In genomic region chr17:18981642-18982424, GRCh38 we compare ENCODE assay signal across 1 cellular context.
TF ChIP-seq lines count a peak whose summit lies in the region.

No MANE protein-coding gene starts in this region.

TF ChIP-seq in HEK293, 187 proteins besides CTCF, POLR2A, EP300 and RAD21 (continued from another document and continues in another):
- TF ChIP-seq, protein P1, sequence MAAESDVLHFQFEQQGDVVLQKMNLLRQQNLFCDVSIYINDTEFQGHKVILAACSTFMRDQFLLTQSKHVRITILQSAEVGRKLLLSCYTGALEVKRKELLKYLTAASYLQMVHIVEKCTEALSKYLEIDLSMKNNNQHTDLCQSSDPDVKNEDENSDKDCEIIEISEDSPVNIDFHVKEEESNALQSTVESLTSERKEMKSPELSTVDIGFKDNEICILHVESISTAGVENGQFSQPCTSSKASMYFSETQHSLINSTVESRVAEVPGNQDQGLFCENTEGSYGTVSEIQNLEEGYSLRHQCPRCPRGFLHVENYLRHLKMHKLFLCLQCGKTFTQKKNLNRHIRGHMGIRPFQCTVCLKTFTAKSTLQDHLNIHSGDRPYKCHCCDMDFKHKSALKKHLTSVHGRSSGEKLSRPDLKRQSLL (tag by site-specific recombination; IDR thresholded peaks at IDR 0.05), result peak; percentile 96
- no peak for TF ChIP-seq ZFP3 (tag by site-specific recombination; IDR thresholded peaks at IDR 0.05; ENCODE audit: low read depth)
- TF ChIP-seq KLF17 (tag by site-specific recombination; IDR thresholded peaks at IDR 0.05), result 0 out of 2 replicates have a peak, but pooled peaks have one; percentile 18
- TF ChIP-seq ZBTB1 (tag by site-specific recombination; IDR thresholded peaks at IDR 0.05), result no peak
- TF ChIP-seq SCRT1 (tag by site-specific recombination; IDR thresholded peaks at IDR 0.05; ENCODE audit: borderline replicate concordance), result no peak
- peak; percentile 64; the same call in 1 of the 2 replicates for TF ChIP-seq ZEB2 (tag by site-specific recombination; IDR thresholded peaks at IDR 0.05)
- no peak for TF ChIP-seq REPIN1 (tag by site-specific recombination; IDR thresholded peaks at IDR 0.05; ENCODE audit: low read depth)
- TF ChIP-seq ZBTB21 (tag by site-specific recombination; IDR thresholded peaks at IDR 0.05), result no peak; the same call in 1 of the 2 replicates
- TF ChIP-seq ZNF785 (tag by site-specific recombination; IDR thresholded peaks at IDR 0.05), result no peak
- no peak for TF ChIP-seq ZNF555 (tag by site-specific recombination; conservative IDR thresholded peaks at IDR 0.05)
- TF ChIP-seq ZBTB10 (tag by site-specific recombination; IDR thresholded peaks at IDR 0.05), result no peak; the same call in 1 of the 2 replicates
- no peak for TF ChIP-seq ZNF239 (tag by site-specific recombination; IDR thresholded peaks at IDR 0.05)
- TF ChIP-seq, protein P2, sequence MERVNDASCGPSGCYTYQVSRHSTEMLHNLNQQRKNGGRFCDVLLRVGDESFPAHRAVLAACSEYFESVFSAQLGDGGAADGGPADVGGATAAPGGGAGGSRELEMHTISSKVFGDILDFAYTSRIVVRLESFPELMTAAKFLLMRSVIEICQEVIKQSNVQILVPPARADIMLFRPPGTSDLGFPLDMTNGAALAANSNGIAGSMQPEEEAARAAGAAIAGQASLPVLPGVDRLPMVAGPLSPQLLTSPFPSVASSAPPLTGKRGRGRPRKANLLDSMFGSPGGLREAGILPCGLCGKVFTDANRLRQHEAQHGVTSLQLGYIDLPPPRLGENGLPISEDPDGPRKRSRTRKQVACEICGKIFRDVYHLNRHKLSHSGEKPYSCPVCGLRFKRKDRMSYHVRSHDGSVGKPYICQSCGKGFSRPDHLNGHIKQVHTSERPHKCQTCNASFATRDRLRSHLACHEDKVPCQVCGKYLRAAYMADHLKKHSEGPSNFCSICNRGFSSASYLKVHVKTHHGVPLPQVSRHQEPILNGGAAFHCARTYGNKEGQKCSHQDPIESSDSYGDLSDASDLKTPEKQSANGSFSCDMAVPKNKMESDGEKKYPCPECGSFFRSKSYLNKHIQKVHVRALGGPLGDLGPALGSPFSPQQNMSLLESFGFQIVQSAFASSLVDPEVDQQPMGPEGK (tag by site-specific recombination; IDR thresholded peaks at IDR 0.05), result peak; percentile 80
- TF ChIP-seq ZNF529 (tag by site-specific recombination; IDR thresholded peaks at IDR 0.05; ENCODE audit: insufficient replicate concordance), result no peak
- TF ChIP-seq ZSCAN18 (tag by site-specific recombination; IDR thresholded peaks at IDR 0.05), result no peak
- TF ChIP-seq ZBTB7A (tag by site-specific recombination; IDR thresholded peaks at IDR 0.05; ENCODE audit: low read depth), result no peak
- TF ChIP-seq ZNF518A (tag by site-specific recombination; conservative IDR thresholded peaks at IDR 0.05; ENCODE audit: low read depth), result no peak; the same call in 1 of the 2 replicates
- TF ChIP-seq ZNF777 (tag by site-specific recombination; IDR thresholded peaks at IDR 0.05; ENCODE audit: borderline replicate concordance), result no peak
- TF ChIP-seq ZNF521 (tag by site-specific recombination; IDR thresholded peaks at IDR 0.05), result no peak
- TF ChIP-seq MZF1 (tag by site-specific recombination; IDR thresholded peaks at IDR 0.05; ENCODE audit: borderline replicate concordance), result no peak
- no peak; the same call in none of the 2 replicates for TF ChIP-seq ZNF366 (tag by site-specific recombination; conservative IDR thresholded peaks at IDR 0.05)
- TF ChIP-seq, protein P3, sequence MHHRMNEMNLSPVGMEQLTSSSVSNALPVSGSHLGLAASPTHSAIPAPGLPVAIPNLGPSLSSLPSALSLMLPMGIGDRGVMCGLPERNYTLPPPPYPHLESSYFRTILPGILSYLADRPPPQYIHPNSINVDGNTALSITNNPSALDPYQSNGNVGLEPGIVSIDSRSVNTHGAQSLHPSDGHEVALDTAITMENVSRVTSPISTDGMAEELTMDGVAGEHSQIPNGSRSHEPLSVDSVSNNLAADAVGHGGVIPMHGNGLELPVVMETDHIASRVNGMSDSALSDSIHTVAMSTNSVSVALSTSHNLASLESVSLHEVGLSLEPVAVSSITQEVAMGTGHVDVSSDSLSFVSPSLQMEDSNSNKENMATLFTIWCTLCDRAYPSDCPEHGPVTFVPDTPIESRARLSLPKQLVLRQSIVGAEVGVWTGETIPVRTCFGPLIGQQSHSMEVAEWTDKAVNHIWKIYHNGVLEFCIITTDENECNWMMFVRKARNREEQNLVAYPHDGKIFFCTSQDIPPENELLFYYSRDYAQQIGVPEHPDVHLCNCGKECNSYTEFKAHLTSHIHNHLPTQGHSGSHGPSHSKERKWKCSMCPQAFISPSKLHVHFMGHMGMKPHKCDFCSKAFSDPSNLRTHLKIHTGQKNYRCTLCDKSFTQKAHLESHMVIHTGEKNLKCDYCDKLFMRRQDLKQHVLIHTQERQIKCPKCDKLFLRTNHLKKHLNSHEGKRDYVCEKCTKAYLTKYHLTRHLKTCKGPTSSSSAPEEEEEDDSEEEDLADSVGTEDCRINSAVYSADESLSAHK (tag by site-specific recombination; IDR thresholded peaks at IDR 0.05), result peak; percentile 32; the same call in 1 of the 2 replicates
- TF ChIP-seq ZNF324 (tag by site-specific recombination; IDR thresholded peaks at IDR 0.05), result no peak
- TF ChIP-seq SCRT2 (tag by site-specific recombination; IDR thresholded peaks at IDR 0.05), result peak; percentile 81
- no peak for TF ChIP-seq ZNF121 (tag by site-specific recombination; IDR thresholded peaks at IDR 0.05)
- no peak for TF ChIP-seq ZNF747 (tag by site-specific recombination; IDR thresholded peaks at IDR 0.05)
- TF ChIP-seq ZNF26 (tag by site-specific recombination; IDR thresholded peaks at IDR 0.05), result no peak
- no peak for TF ChIP-seq ELK4 (IDR thresholded peaks at IDR 0.05; ENCODE audit: borderline replicate concordance, low read depth, low read length)
- 0 out of 2 replicates have a peak, but pooled peaks have one; percentile 64 for TF ChIP-seq ZNF660 (tag by site-specific recombination; IDR thresholded peaks at IDR 0.05)
- TF ChIP-seq SETDB1 (IDR thresholded peaks at IDR 0.05; ENCODE audit: insufficient read length, low read length), result no peak
- TF ChIP-seq, protein P4, sequence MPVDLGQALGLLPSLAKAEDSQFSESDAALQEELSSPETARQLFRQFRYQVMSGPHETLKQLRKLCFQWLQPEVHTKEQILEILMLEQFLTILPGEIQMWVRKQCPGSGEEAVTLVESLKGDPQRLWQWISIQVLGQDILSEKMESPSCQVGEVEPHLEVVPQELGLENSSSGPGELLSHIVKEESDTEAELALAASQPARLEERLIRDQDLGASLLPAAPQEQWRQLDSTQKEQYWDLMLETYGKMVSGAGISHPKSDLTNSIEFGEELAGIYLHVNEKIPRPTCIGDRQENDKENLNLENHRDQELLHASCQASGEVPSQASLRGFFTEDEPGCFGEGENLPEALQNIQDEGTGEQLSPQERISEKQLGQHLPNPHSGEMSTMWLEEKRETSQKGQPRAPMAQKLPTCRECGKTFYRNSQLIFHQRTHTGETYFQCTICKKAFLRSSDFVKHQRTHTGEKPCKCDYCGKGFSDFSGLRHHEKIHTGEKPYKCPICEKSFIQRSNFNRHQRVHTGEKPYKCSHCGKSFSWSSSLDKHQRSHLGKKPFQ (tag by site-specific recombination; IDR thresholded peaks at IDR 0.05), result no peak
- 0 out of 2 replicates have a peak, but pooled peaks have one; percentile 24 for TF ChIP-seq YY1 (tag by site-specific recombination; IDR thresholded peaks at IDR 0.05)
- TF ChIP-seq, protein P5, sequence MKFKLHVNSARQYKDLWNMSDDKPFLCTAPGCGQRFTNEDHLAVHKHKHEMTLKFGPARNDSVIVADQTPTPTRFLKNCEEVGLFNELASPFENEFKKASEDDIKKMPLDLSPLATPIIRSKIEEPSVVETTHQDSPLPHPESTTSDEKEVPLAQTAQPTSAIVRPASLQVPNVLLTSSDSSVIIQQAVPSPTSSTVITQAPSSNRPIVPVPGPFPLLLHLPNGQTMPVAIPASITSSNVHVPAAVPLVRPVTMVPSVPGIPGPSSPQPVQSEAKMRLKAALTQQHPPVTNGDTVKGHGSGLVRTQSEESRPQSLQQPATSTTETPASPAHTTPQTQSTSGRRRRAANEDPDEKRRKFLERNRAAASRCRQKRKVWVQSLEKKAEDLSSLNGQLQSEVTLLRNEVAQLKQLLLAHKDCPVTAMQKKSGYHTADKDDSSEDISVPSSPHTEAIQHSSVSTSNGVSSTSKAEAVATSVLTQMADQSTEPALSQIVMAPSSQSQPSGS (tag by site-specific recombination; IDR thresholded peaks at IDR 0.05; ENCODE audit: low read depth), result no peak
- no peak for TF ChIP-seq ZNF175 (tag by site-specific recombination; IDR thresholded peaks at IDR 0.05)
